Comparison of ENCODE assay signal across 11 cellular contexts in the genomic region with DNA sequence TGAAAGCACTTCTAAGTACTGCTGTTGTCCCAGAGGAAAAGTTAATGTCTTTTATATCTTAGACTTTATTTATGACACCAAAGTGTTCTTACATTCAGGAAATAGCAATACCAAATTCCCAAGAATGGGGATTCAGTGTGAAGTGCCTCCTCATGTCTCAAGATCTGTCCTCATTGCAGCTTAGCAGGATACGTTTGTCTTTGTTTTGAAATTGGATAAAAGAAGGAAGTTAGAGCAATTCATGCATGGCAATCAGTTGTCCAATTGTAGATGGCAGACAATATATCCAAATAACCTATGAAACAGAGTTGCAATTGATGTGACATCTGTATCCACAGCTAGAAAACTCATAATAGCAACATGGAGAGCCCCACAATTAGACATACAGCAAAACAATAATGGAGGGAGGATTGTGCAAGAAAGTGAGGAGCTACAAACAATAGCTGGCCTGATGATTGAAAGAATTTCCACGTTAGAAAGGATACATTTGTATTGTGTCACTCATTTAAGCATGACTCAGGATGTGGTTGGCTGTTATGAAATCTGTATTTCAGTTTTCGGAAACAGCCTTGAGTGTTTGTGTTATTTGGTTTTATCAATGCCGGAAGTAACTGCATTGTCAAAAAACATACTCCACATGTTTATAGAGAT.
DNase-seq lines count a peak whose midpoint lies in the region; ATAC-seq and TF ChIP-seq lines count a peak whose summit lies in the region.
"Had no signal": no experiment of that assay in that cellular context is flagged by ENCODE, and none has a peak within 500 bp of the region (broad histone marks: within the 10 kb centered on the region; RNA-seq: fewer than 3 reads in every experiment).

No MANE protein-coding gene starts in this region.

- no peaks in the 10 kb centered on the region for H3K79me2 ChIP-seq in GM23248 (ENCODE audit: insufficient read depth)
- H3K79me2 ChIP-seq: parathyroid adenoma had no signal

- H3K36me3 Mint-ChIP-seq in CD4-positive, CD25-positive, alpha-beta regulatory T cell = no peaks in the 10 kb centered on the region
- no peaks in the 10 kb centered on the region for H3K36me3 Mint-ChIP-seq in endodermal cell (ENCODE audit: low read depth)

- H3K9me3 ChIP-seq in CD4-positive, CD25-positive, alpha-beta regulatory T cell (ENCODE audit: control insufficient read depth in 2 of 2, low read length in 2 of 2) = no peaks in the 10 kb centered on the region
- H3K9me3 ChIP-seq in GM23248 (ENCODE audit: low read depth) = no peaks in the 10 kb centered on the region
- no peaks in the 10 kb centered on the region for H3K9me3 ChIP-seq in psoas muscle
- no peaks in the 10 kb centered on the region for H3K9me3 ChIP-seq in endodermal cell (ENCODE audit: control insufficient read depth, low read length)
- H3K9me3 ChIP-seq: ascending aorta had no signal

- peak overlapping the region; percentile 57 for H3K4me3 ChIP-seq in CD4-positive, CD25-positive, alpha-beta regulatory T cell (ENCODE audit: low read depth, low read length)
- H3K4me3 ChIP-seq in GM23248 (no peak overlapping the region), psoas muscle (no peak overlapping the region), endodermal cell (ENCODE audit: low read length) (no peak overlapping the region)
- H3K4me3 ChIP-seq: ascending aorta had no signal

- no peak overlapping the region for H3K4me2 ChIP-seq in GM23248 (ENCODE audit: unreplicated experiment)

- no peaks in the 10 kb centered on the region for H3K36me3 ChIP-seq in CD4-positive, CD25-positive, alpha-beta regulatory T cell (ENCODE audit: control insufficient read depth, insufficient read depth, low read length)
- H3K36me3 ChIP-seq in GM23248 (ENCODE audit: low read depth) = no peaks in the 10 kb centered on the region
- H3K36me3 ChIP-seq in psoas muscle (ENCODE audit: insufficient read depth in 1 of 2, low read depth in 1 of 2) = no peaks in the 10 kb centered on the region
- no peaks in the 10 kb centered on the region for H3K36me3 ChIP-seq in endodermal cell (ENCODE audit: control insufficient read depth, insufficient read depth, low read length)
- H3K36me3 ChIP-seq: ascending aorta had no signal

- H3K9me3 Mint-ChIP-seq in CD4-positive, CD25-positive, alpha-beta regulatory T cell = peaks cover 0 to 3% (median 0%) of the 10 kb centered on the region in 7 donors
- peaks cover 2% of the 10 kb centered on the region for H3K9me3 Mint-ChIP-seq in endodermal cell

- peaks cover 18% of the 10 kb centered on the region for H3K4me1 ChIP-seq in CD4-positive, CD25-positive, alpha-beta regulatory T cell (ENCODE audit: control insufficient read depth, insufficient read depth, low read length, poor library complexity, severe bottlenecking)
- peaks cover 20% of the 10 kb centered on the region for H3K4me1 ChIP-seq in GM23248 (ENCODE audit: insufficient read depth)
- peaks cover 15% of the 10 kb centered on the region for H3K4me1 ChIP-seq in foreskin keratinocyte
- H3K4me1 ChIP-seq in psoas muscle = no peaks in the 10 kb centered on the region
- H3K4me1 ChIP-seq in endodermal cell (ENCODE audit: control insufficient read depth, insufficient read depth, low read length) = no peaks in the 10 kb centered on the region
- H3K4me1 ChIP-seq: ascending aorta, parathyroid adenoma had no signal

- TF ChIP-seq CTCF in foreskin keratinocyte (conservative IDR thresholded peaks at IDR 0.05) (no peak), psoas muscle (IDR thresholded peaks at IDR 0.05) (no peak), endodermal cell (conservative IDR thresholded peaks at IDR 0.05) (no peak)

- peak in 2 of 3 donors; percentile 47 to 81 for DNase-seq in CD4-positive, CD25-positive, alpha-beta regulatory T cell
- DNase-seq in GM23248 = peak; percentile 64
- peak; percentile 54 for DNase-seq in OCI-M1 (lab: John Stamatoyannopoulos, UW)
- peak; percentile 81 to 89 for DNase-seq in foreskin keratinocyte
- no peak for DNase-seq in NK-92 treated with Interleukin-12 subunit alpha and Interleukin-12 subunit beta, amount 100 ng/mL, for 24 hours (lab: John Stamatoyannopoulos, UW)
- no peak for DNase-seq in psoas muscle
- no peak for DNase-seq in endodermal cell
- DNase-seq in germinal center (ENCODE audit: low spot score) = no peak
- DNase-seq: NCI-H510A treated with DMSO at 0.1 percent for 48 hours had no signal

- in situ Hi-C loops in GM23248 (cut with MboI) = no loop called here

- peaks cover 14% of the 10 kb centered on the region; the same call in 1 of the 2 replicates for H3F3A ChIP-seq in GM23248 (ENCODE audit: insufficient read depth)

- 39 to 41% methylated on average over 4 of the region's 4 CpGs for WGBS in GM23248 (ENCODE audit: low coverage in 1 of 2, low lambda C conversion rate in 2 of 2, missing lambda C conversion rate in 2 of 2), 2 experiments
- 57 to 61% (median 57%) methylated on average over 4 of the region's 4 CpGs for WGBS in psoas muscle, 3 donors
- WGBS in endodermal cell (ENCODE audit: insufficient coverage in 1 of 2, insufficient read length in 1 of 2), 2 experiments = 65 to 89% methylated on average over 2 to 3 of the region's 4 CpGs

- peaks cover 5 to 22% (median 13%) of the 10 kb centered on the region in 4 donors for H3K4me1 Mint-ChIP-seq in CD4-positive, CD25-positive, alpha-beta regulatory T cell
- H3K4me1 Mint-ChIP-seq in endodermal cell = no peaks in the 10 kb centered on the region

- peak overlapping the region in 2 of 3 donors; percentile 5 to 72 for H3K27ac Mint-ChIP-seq in CD4-positive, CD25-positive, alpha-beta regulatory T cell
- no peak overlapping the region for H3K27ac Mint-ChIP-seq in endodermal cell

- H3K9ac ChIP-seq in GM23248 (no peak overlapping the region), endodermal cell (ENCODE audit: extremely low read depth, low read length, poor library complexity, severe bottlenecking) (no peak overlapping the region)
- H3K9ac ChIP-seq: parathyroid adenoma had no signal

- H3K27me3 ChIP-seq in CD4-positive, CD25-positive, alpha-beta regulatory T cell (ENCODE audit: control insufficient read depth, insufficient read depth, low read length) = no peaks in the 10 kb centered on the region
- no peaks in the 10 kb centered on the region for H3K27me3 ChIP-seq in GM23248 (replicated peaks; ENCODE audit: insufficient read depth)
- H3K27me3 ChIP-seq in foreskin keratinocyte = no peaks in the 10 kb centered on the region
- H3K27me3 ChIP-seq in psoas muscle (ENCODE audit: insufficient read depth in 3 of 3, low read length in 2 of 3) = no peaks in the 10 kb centered on the region
- no peaks in the 10 kb centered on the region for H3K27me3 ChIP-seq in endodermal cell (ENCODE audit: control insufficient read depth, insufficient read depth, low read length, poor library complexity, severe bottlenecking)
- H3K27me3 ChIP-seq: ascending aorta had no signal

- H3K9me2 ChIP-seq in GM23248 (ENCODE audit: insufficient read depth) = no peaks in the 10 kb centered on the region

- H3K4me3 Mint-ChIP-seq in CD4-positive, CD25-positive, alpha-beta regulatory T cell = peak overlapping the region in 3 of 4 donors; percentile 3 to 9 (median 7)
- H3K4me3 Mint-ChIP-seq in endodermal cell = no peak overlapping the region

- H3K27me3 Mint-ChIP-seq in CD4-positive, CD25-positive, alpha-beta regulatory T cell = peaks cover 4% of the 10 kb centered on the region
- no peaks in the 10 kb centered on the region for H3K27me3 Mint-ChIP-seq in endodermal cell (ENCODE audit: insufficient read depth)

- H2AFZ ChIP-seq in GM23248 = 0 out of 2 replicates have a peak overlapping the region, but pooled peaks have one; percentile 17
- H2AFZ ChIP-seq: parathyroid adenoma had no signal

- H4K20me1 ChIP-seq in GM23248 (ENCODE audit: insufficient read depth) = no peaks in the 10 kb centered on the region

- no peak overlapping the region for H3K27ac ChIP-seq in CD4-positive, CD25-positive, alpha-beta regulatory T cell (ENCODE audit: insufficient read depth, low read length, poor library complexity, severe bottlenecking)
- H3K27ac ChIP-seq in GM23248 = no peak overlapping the region; the same call in 1 of the 2 replicates
- H3K27ac ChIP-seq in foreskin keratinocyte = no peak overlapping the region
- H3K27ac ChIP-seq in psoas muscle = no peak overlapping the region
- H3K27ac ChIP-seq in endodermal cell (ENCODE audit: low read depth, low read length) = no peak overlapping the region
- H3K27ac ChIP-seq: ascending aorta, parathyroid adenoma had no signal

- ATAC-seq in CD4-positive, CD25-positive, alpha-beta regulatory T cell (ENCODE audit: low read depth in 2 of 2) = peak; percentile 76 to 90
- peak; percentile 97 for ATAC-seq in foreskin keratinocyte
- ATAC-seq in psoas muscle = no peak

- intact Hi-C loops in psoas muscle (cut with DNase I) = no loop called here

Comparison
In these comparisons a context has a peak if more than half of its experiments do, and no peak if none do; other contexts are left out.
1. ATAC-seq: peak in CD4-positive, CD25-positive, alpha-beta regulatory T cell (2 of 2) and foreskin keratinocyte (single experiment); none in psoas muscle (0 of 4).
2. DNase-seq: peak in CD4-positive, CD25-positive, alpha-beta regulatory T cell (2 of 3), GM23248 (single experiment), OCI-M1 (single experiment) and foreskin keratinocyte (2 of 2); none in NK-92 treated with Interleukin-12 subunit alpha and Interleukin-12 subunit beta, amount 100 ng/mL, for 24 hours (single experiment), psoas muscle (0 of 2), endodermal cell (single experiment) and germinal center (single experiment).